In genomic region chr10:75263806-75264205, GRCh38 we compare ENCODE assay signal across 21 cellular contexts. TPM values are rescaled to one million over a fixed set of nuclear protein-coding genes. Genes with fewer than 3 reads are reported as not detected.
DNase-seq lines count a peak whose midpoint lies in the region; ATAC-seq, FAIRE-seq and TF ChIP-seq lines count a peak whose summit lies in the region.
"Had no signal": no experiment of that assay in that cellular context is flagged by ENCODE, and none has a peak within 500 bp of the region (broad histone marks: within the 10 kb centered on the region; RNA-seq: fewer than 3 reads in every experiment).

No MANE protein-coding gene starts in this region.

- intact Hi-C loops in left lung (cut with DNase I), result no loop called here

- H3K4me1 Mint-ChIP-seq in chondrocyte (ENCODE audit: low read depth), result peaks cover 7% of the 10 kb centered on the region
- H3K4me1 Mint-ChIP-seq: B cell; CD4-positive, alpha-beta memory T cell had no signal

- no peak overlapping the region for H3K4me3 Mint-ChIP-seq in chondrocyte (ENCODE audit: unreplicated experiment)
- H3K4me3 Mint-ChIP-seq: B cell; CD4-positive, alpha-beta memory T cell had no signal

- no peaks in the 10 kb centered on the region for H3K9me3 Mint-ChIP-seq in chondrocyte (ENCODE audit: low read depth)

- H3K36me3 Mint-ChIP-seq in chondrocyte (ENCODE audit: low read depth), result no peaks in the 10 kb centered on the region
- H3K36me3 Mint-ChIP-seq: CD4-positive, alpha-beta memory T cell had no signal

- no peak overlapping the region for H3K27ac ChIP-seq in left lung
- H3K27ac ChIP-seq: 22Rv1 had no signal

- DNase-seq in DMS53 (lab: John Stamatoyannopoulos, UW) (peak; percentile 30), DMS53 treated with DMSO at 0.1 percent for 48 hours (lab: John Stamatoyannopoulos, UW; ENCODE audit: unreplicated experiment) (no peak), chondrocyte (ENCODE audit: low spot score) (peak; percentile 48), left lung (no peak), urothelium cell line (ENCODE audit: low spot score) (no peak), H54 (ENCODE audit: insufficient read length, low spot score) (no peak)
- no peak for DNase-seq in stimulated activated naive CD4-positive, alpha-beta T cell treated with Interleukin-2 at 50 U/mL for 16 hours (lab: John Stamatoyannopoulos, UW)
- DNase-seq: CD4-positive, alpha-beta memory T cell; DMS79 treated with DMSO at 0.1 percent for 48 hours; Karpas-422; MG63; NCI-H1092; NCI-H146; NCI-H2081; NCI-H524; SIG-M5 had no signal

- no peaks in the 10 kb centered on the region for H3K27me3 ChIP-seq in left lung
- H3K27me3 ChIP-seq: MG63 had no signal

- TF ChIP-seq POLR2A in H54 (IDR thresholded peaks at IDR 0.05; ENCODE audit: low read depth, low read length), result no peak

- peak; percentile 37 for FAIRE-seq in urothelium cell line (lab: Jason Lieb, UNC)
- FAIRE-seq in H54 (lab: Jason Lieb, UNC), result no peak
- FAIRE-seq: GM18507, H1 had no signal

- ATAC-seq in left lung (peak; percentile 40), GM18870 (IDR thresholded peaks at IDR 0.05; ENCODE audit: unreplicated experiment) (no peak)

- peaks cover 4% of the 10 kb centered on the region for H3K27me3 Mint-ChIP-seq in chondrocyte (ENCODE audit: low read depth)
- H3K27me3 Mint-ChIP-seq: B cell had no signal

- no peak for TF ChIP-seq CTCF in chondrocyte (IDR thresholded peaks at IDR 0.05)
- TF ChIP-seq CTCF in left lung (IDR thresholded peaks at IDR 0.05), result no peak

- no peaks in the 10 kb centered on the region for H3K36me3 ChIP-seq in left lung
- H3K36me3 ChIP-seq: MG63 had no signal

- H3K4me3 ChIP-seq in left lung, result no peak overlapping the region
- H3K4me3 ChIP-seq: MG63 had no signal

- no peaks in the 10 kb centered on the region for H3K9me3 ChIP-seq in left lung
- H3K9me3 ChIP-seq: MG63 had no signal

- H3K4me1 ChIP-seq in left lung, result no peaks in the 10 kb centered on the region

- no peak overlapping the region for H3K27ac Mint-ChIP-seq in chondrocyte (ENCODE audit: unreplicated experiment)
- H3K27ac Mint-ChIP-seq: B cell; CD4-positive, alpha-beta memory T cell had no signal

RNA-seq across cellular contexts. Expression of gene COMTD1, which starts 28.0 kb away (rescaled TPM):
- total RNA-seq in chondrocyte, result 12.8 to 15.7 TPM (median 13.2 TPM) in 3 replicates
- total RNA-seq in left lung, result 10 to 100 TPM; 18.6 to 26.5 TPM

RNA-seq across cellular contexts. Expression of gene VDAC2, which starts 53.2 kb away (rescaled TPM):
- total RNA-seq in chondrocyte (142 to 161 TPM (median 155 TPM) in 3 replicates), left lung (100 to 1,000 TPM; 151 to 155 TPM)

Comparison
In these comparisons a context has a peak if more than half of its experiments do, and no peak if none do; other contexts are left out.
1. DNase-seq: peak in DMS53 (single experiment) and chondrocyte (single experiment); none in DMS53 treated with DMSO at 0.1 percent for 48 hours (single experiment), left lung (0 of 2), urothelium cell line (single experiment), stimulated activated naive CD4-positive, alpha-beta T cell treated with Interleukin-2 at 50 U/mL for 16 hours (single experiment) and H54 (single experiment).